ENCODE assay signal across 2 cellular contexts in genomic region chr17:38477951-38478350, GRCh38. TPM values are rescaled to one million over a fixed set of nuclear protein-coding genes. Genes with fewer than 3 reads are reported as not detected.
"Had no signal": no experiment of that assay in that cellular context is flagged by ENCODE, and none has a peak within 500 bp of the region (broad histone marks: within the 10 kb centered on the region; RNA-seq: fewer than 3 reads in every experiment).

No MANE protein-coding gene starts in this region.

RNA-seq across cellular contexts. Expression of gene ARHGAP23, which starts 49.7 kb away (rescaled TPM):
- total RNA-seq: HepG2 had no signal
- polyA plus RNA-seq: IgD-negative memory B cell had no signal
